ENCODE assay signal across 8 cellular contexts in the genomic region with DNA sequence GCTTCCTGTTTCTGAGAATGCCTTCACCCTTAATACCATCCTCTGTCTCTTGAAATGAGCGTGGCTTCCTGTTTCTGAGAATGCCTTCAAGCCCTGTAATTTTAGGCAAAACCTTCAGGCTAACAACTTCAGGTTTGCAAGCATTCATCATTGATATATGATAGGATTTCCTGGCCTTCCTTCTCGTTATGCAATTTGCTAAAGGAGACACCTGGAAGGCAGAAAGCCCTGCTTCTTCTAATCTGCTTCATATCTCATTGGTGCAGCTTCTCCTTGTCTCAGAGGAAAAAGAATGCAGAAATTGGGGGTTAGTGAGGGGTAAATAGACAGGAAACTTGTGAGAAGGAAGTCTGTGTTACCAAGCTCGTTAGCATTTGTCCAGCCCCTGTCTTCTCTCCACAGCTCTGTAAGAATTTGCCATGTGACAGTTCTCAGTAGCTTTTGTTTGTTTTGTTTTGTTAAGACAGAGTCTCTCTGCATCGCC. TPM values are rescaled to one million over a fixed set of nuclear protein-coding genes. Genes with fewer than 3 reads are reported as not detected.
DNase-seq lines count a peak whose midpoint lies in the region; ATAC-seq and TF ChIP-seq lines count a peak whose summit lies in the region.

No MANE protein-coding gene starts in this region.

- peaks cover 78% of the 10 kb centered on the region for H3K36me3 Mint-ChIP-seq in activated T-helper 2 cell treated with anti-CD3 and anti-CD28 coated beads, Interferon-gamma antibody, Interleukin-2, Interleukin-4, amounts not matched to agents 10 μg/mL and 5 μg/mL and 100 μg/mL, durations not matched to agents 14 hours and 24 hours and 36 hours (ENCODE audit: low read depth)
- peaks cover 2% of the 10 kb centered on the region for H3K36me3 Mint-ChIP-seq in mesothelial cell of epicardium

- TF ChIP-seq CTCF in mesothelial cell of epicardium (IDR thresholded peaks at IDR 0.05; ENCODE audit: unreplicated experiment), result no peak
- TF ChIP-seq CTCF in lower leg skin (IDR thresholded peaks at IDR 0.05), result no peak
- TF ChIP-seq CTCF in PC-3 (conservative IDR thresholded peaks at IDR 0.05; ENCODE audit: low read depth, low read length), result no peak

- ATAC-seq in GM19452 (IDR thresholded peaks at IDR 0.05; ENCODE audit: unreplicated experiment) (peak; percentile 74), HG03521 (IDR thresholded peaks at IDR 0.05; ENCODE audit: unreplicated experiment) (peak; percentile 83), PC-3 (no peak)

- H3K9ac ChIP-seq in PC-3 (ENCODE audit: low read length), result no peak overlapping the region

- 20 to 31% methylated on average over 4 of the region's 4 CpGs for WGBS in lower leg skin, 2 donors

- no TSS peak for BruUV-seq in PC-3 (replicated peaks; lab: Mats Ljungman, UMichigan)

- POLR2A ChIA-PET in PC-3 (lab: Charles Lee; ENCODE audit: unreplicated experiment), result no interaction called here

- H3K27me3 ChIP-seq in PC-3 (ENCODE audit: low read length), result no peaks in the 10 kb centered on the region

- peak; percentile 81 for DNase-seq in CD1c-positive myeloid dendritic cell (ENCODE audit: extremely low spot score)
- peak; percentile 26 for DNase-seq in activated T-helper 2 cell treated with anti-CD3 and anti-CD28 coated beads, Interferon-gamma antibody, Interleukin-2, Interleukin-4, amounts not matched to agents 10 μg/mL and 5 μg/mL and 100 μg/mL, durations not matched to agents 14 hours and 24 hours and 36 hours (ENCODE audit: low spot score)
- DNase-seq in mesothelial cell of epicardium (ENCODE audit: low spot score in 2 of 2, unreplicated experiment in 2 of 2), result no peak
- DNase-seq in lower leg skin (ENCODE audit: low spot score in 2 of 2), result no peak
- DNase-seq in PC-3, result no peak
- DNase-seq in HuH-7 (ENCODE audit: low spot score), result no peak

- CTCF ChIA-PET in PC-3 (lab: Charles Lee), result no interaction called here

- no peaks in the 10 kb centered on the region for H3K9me3 Mint-ChIP-seq in activated T-helper 2 cell treated with anti-CD3 and anti-CD28 coated beads, Interferon-gamma antibody, Interleukin-2, Interleukin-4, amounts not matched to agents 10 μg/mL and 5 μg/mL and 100 μg/mL, durations not matched to agents 14 hours and 24 hours and 36 hours
- H3K9me3 Mint-ChIP-seq in mesothelial cell of epicardium, result no peaks in the 10 kb centered on the region

- H4K20me1 ChIP-seq in PC-3 (ENCODE audit: low read length), result no peaks in the 10 kb centered on the region

- H3K27ac ChIP-seq in PC-3 (ENCODE audit: low read length), result no peak overlapping the region

- H2AFZ ChIP-seq in PC-3 (ENCODE audit: low read length), result no peak overlapping the region

- H3K79me2 ChIP-seq in PC-3 (ENCODE audit: low read length), result peaks cover 37% of the 10 kb centered on the region

- no peak overlapping the region for H3K4me2 ChIP-seq in PC-3 (ENCODE audit: low read length)

- TF ChIP-seq POLR2A in lower leg skin (IDR thresholded peaks at IDR 0.05), result no peak

- H3K36me3 ChIP-seq in PC-3 (ENCODE audit: low read depth, low read length), result no peaks in the 10 kb centered on the region

- intact Hi-C loops in activated T-helper 2 cell treated with anti-CD3 and anti-CD28 coated beads, Interferon-gamma antibody, Interleukin-2, Interleukin-4, amounts not matched to agents 10 μg/mL and 5 μg/mL and 100 μg/mL, durations not matched to agents 14 hours and 24 hours and 36 hours (cut with micrococcal nuclease), result loop anchor here (5.0 kb wide), 1 partner anchor 215 kb away; no protein-coding TSS in a partner anchor
- intact Hi-C loops in lower leg skin (cut with DNase I; ENCODE audit: low total_unique reads) (no loop called here), PC-3 (cut with micrococcal nuclease) (no loop called here)

- H3K27ac Mint-ChIP-seq in activated T-helper 2 cell treated with anti-CD3 and anti-CD28 coated beads, Interferon-gamma antibody, Interleukin-2, Interleukin-4, amounts not matched to agents 10 μg/mL and 5 μg/mL and 100 μg/mL, durations not matched to agents 14 hours and 24 hours and 36 hours, result peak overlapping the region; percentile 95
- H3K27ac Mint-ChIP-seq in mesothelial cell of epicardium, result peak overlapping the region; percentile 6

- H3K4me1 Mint-ChIP-seq in activated T-helper 2 cell treated with anti-CD3 and anti-CD28 coated beads, Interferon-gamma antibody, Interleukin-2, Interleukin-4, amounts not matched to agents 10 μg/mL and 5 μg/mL and 100 μg/mL, durations not matched to agents 14 hours and 24 hours and 36 hours (ENCODE audit: low read depth), result peaks cover 72% of the 10 kb centered on the region
- H3K4me1 Mint-ChIP-seq in mesothelial cell of epicardium, result peaks cover 37% of the 10 kb centered on the region

- H3K9me2 ChIP-seq in PC-3 (replicated peaks; ENCODE audit: low read length), result no peaks in the 10 kb centered on the region

- H3K9me3 ChIP-seq in PC-3 (ENCODE audit: low read length), result no peaks in the 10 kb centered on the region

- H3K27me3 Mint-ChIP-seq in activated T-helper 2 cell treated with anti-CD3 and anti-CD28 coated beads, Interferon-gamma antibody, Interleukin-2, Interleukin-4, amounts not matched to agents 10 μg/mL and 5 μg/mL and 100 μg/mL, durations not matched to agents 14 hours and 24 hours and 36 hours (ENCODE audit: low read depth), result no peaks in the 10 kb centered on the region
- no peaks in the 10 kb centered on the region for H3K27me3 Mint-ChIP-seq in mesothelial cell of epicardium (ENCODE audit: low read depth)

- H3K4me3 ChIP-seq in lower leg skin (ENCODE audit: low read depth, poor library complexity, severe bottlenecking) (no peak overlapping the region), PC-3 (ENCODE audit: low read length) (no peak overlapping the region)

- H3K4me1 ChIP-seq in PC-3 (ENCODE audit: insufficient read depth, low read length), result peaks cover 26% of the 10 kb centered on the region

- H3K4me3 Mint-ChIP-seq in activated T-helper 2 cell treated with anti-CD3 and anti-CD28 coated beads, Interferon-gamma antibody, Interleukin-2, Interleukin-4, amounts not matched to agents 10 μg/mL and 5 μg/mL and 100 μg/mL, durations not matched to agents 14 hours and 24 hours and 36 hours (ENCODE audit: low read depth), result peak overlapping the region; percentile 85
- no peak overlapping the region for H3K4me3 Mint-ChIP-seq in mesothelial cell of epicardium

- no peaks in the 10 kb centered on the region for H3F3A ChIP-seq in PC-3 (ENCODE audit: low read length, unreplicated experiment)

RNA-seq across cellular contexts. Expression of a gene that starts 7.3 kb away (rescaled TPM):
- total RNA-seq in activated T-helper 2 cell treated with anti-CD3 and anti-CD28 coated beads, Interferon-gamma antibody, Interleukin-2, Interleukin-4, amounts not matched to agents 10 μg/mL and 5 μg/mL and 100 μg/mL, durations not matched to agents 14 hours and 24 hours and 36 hours, result 124 and 127 TPM in 2 replicates
- total RNA-seq in mesothelial cell of epicardium (45.6 to 48.9 TPM (median 46.5 TPM) in 3 replicates), lower leg skin (10 to 100 TPM; 28.1 to 75.9 (median 54.1) TPM), PC-3 (2014; rRNA removed) (18.8 and 25.4 TPM in 2 replicates)

RNA-seq across cellular contexts. Expression of a gene that starts 11.9 kb away (rescaled TPM):
- 95.8 and 109 TPM in 2 replicates for total RNA-seq in activated T-helper 2 cell treated with anti-CD3 and anti-CD28 coated beads, Interferon-gamma antibody, Interleukin-2, Interleukin-4, amounts not matched to agents 10 μg/mL and 5 μg/mL and 100 μg/mL, durations not matched to agents 14 hours and 24 hours and 36 hours
- total RNA-seq in mesothelial cell of epicardium, result 62.1 to 70.8 TPM (median 67.7 TPM) in 3 replicates
- 10 to 100 TPM; 33.8 to 54.6 (median 36.6) TPM for total RNA-seq in lower leg skin
- 27.5 and 40.2 TPM in 2 replicates for total RNA-seq in PC-3 (2014; rRNA removed)

RNA-seq across cellular contexts. Expression of a gene that starts 30.3 kb away (rescaled TPM):
- total RNA-seq in activated T-helper 2 cell treated with anti-CD3 and anti-CD28 coated beads, Interferon-gamma antibody, Interleukin-2, Interleukin-4, amounts not matched to agents 10 μg/mL and 5 μg/mL and 100 μg/mL, durations not matched to agents 14 hours and 24 hours and 36 hours, result not detected in 2 replicates
- not detected in 3 replicates for total RNA-seq in mesothelial cell of epicardium
- not detected for total RNA-seq in lower leg skin
- not detected in 2 replicates for total RNA-seq in PC-3 (2014; rRNA removed)

RNA-seq across cellular contexts. Expression of a gene that starts 39.9 kb away (rescaled TPM):
- total RNA-seq in activated T-helper 2 cell treated with anti-CD3 and anti-CD28 coated beads, Interferon-gamma antibody, Interleukin-2, Interleukin-4, amounts not matched to agents 10 μg/mL and 5 μg/mL and 100 μg/mL, durations not matched to agents 14 hours and 24 hours and 36 hours, result 35.7 and 38.9 TPM in 2 replicates
- 39.4 to 41.3 TPM (median 39.4 TPM) in 3 replicates for total RNA-seq in mesothelial cell of epicardium
- total RNA-seq in lower leg skin, result 10 to 100 TPM; 21.1 to 27.7 (median 24.9) TPM
- total RNA-seq in PC-3 (2014; rRNA removed), result 6.4 and 7.2 TPM in 2 replicates

Comparison
In these comparisons a context has a peak if more than half of its experiments do, and no peak if none do; other contexts are left out.
1. DNase-seq: peak in CD1c-positive myeloid dendritic cell (single experiment) and activated T-helper 2 cell treated with anti-CD3 and anti-CD28 coated beads, Interferon-gamma antibody, Interleukin-2, Interleukin-4, amounts not matched to agents 10 μg/mL and 5 μg/mL and 100 μg/mL, durations not matched to agents 14 hours and 24 hours and 36 hours (single experiment); none in mesothelial cell of epicardium (0 of 2), lower leg skin (0 of 2), PC-3 (single experiment) and HuH-7 (single experiment).